Comparison of ENCODE assay signal across 18 cellular contexts in genomic region chr12:62808166-62808879, GRCh38.
DNase-seq lines count a peak whose midpoint lies in the region; ATAC-seq, FAIRE-seq and TF ChIP-seq lines count a peak whose summit lies in the region.
"Had no signal": no experiment of that assay in that cellular context is flagged by ENCODE, and none has a peak within 500 bp of the region (broad histone marks: within the 10 kb centered on the region; RNA-seq: fewer than 3 reads in every experiment).

No MANE protein-coding gene starts in this region.

- TF ChIP-seq EP300 in A549 (IDR thresholded peaks at IDR 0.05), result no peak

- H3K27ac Mint-ChIP-seq in WTC11, result no peak overlapping the region

- peaks cover 4% of the 10 kb centered on the region for H3K36me3 Mint-ChIP-seq in WTC11

- peak; percentile 30 to 44; a peak in 4 of 6 replicates for ATAC-seq in A549
- ATAC-seq in GM18858 (IDR thresholded peaks at IDR 0.05; ENCODE audit: unreplicated experiment), result peak; percentile 81
- peak; percentile 86 for ATAC-seq in HG02571 (IDR thresholded peaks at IDR 0.05; ENCODE audit: unreplicated experiment)
- peak; percentile 74 for ATAC-seq in HG03469 (IDR thresholded peaks at IDR 0.05; ENCODE audit: unreplicated experiment)
- no peak for ATAC-seq in WTC11

- no peak for TF ChIP-seq POLR2A in A549 (IDR thresholded peaks at IDR 0.05; ENCODE audit: low read length)

- POLR2A ChIA-PET in A549 (lab: Yijun Ruan, JAX), result no interaction called here
- POLR2A ChIA-PET in WTC11 (lab: Charles Lee), result no interaction called here

- no peak overlapping the region for H3K4me3 ChIP-seq in A549
- H3K4me3 ChIP-seq: dorsolateral prefrontal cortex, stomach had no signal

- H3K4me1 Mint-ChIP-seq in WTC11, result peaks cover 6% of the 10 kb centered on the region
- H3K4me1 Mint-ChIP-seq: neural crest cell had no signal

- DNase-seq in A549 (ENCODE audit: low read depth in 1 of 2, low spot score in 1 of 2), result no peak
- DNase-seq in NCI-H1694 (lab: John Stamatoyannopoulos, UW), result no peak
- no peak for DNase-seq in WTC11 (ENCODE audit: low spot score)
- no peak for DNase-seq in cerebellar nuclear complex (lab: John Stamatoyannopoulos, UW)
- DNase-seq in cortex of kidney (lab: John Stamatoyannopoulos, UW), result no peak
- DNase-seq: activated CD4-positive, CD25-positive, alpha-beta regulatory T cell; dorsolateral prefrontal cortex; foreskin melanocyte; GDM1; GOT3; IMR-90; NCI-H2029 treated with DMSO at 0.1 percent for 48 hours; SHP77; stomach had no signal

- H3K4me3 Mint-ChIP-seq in WTC11, result no peak overlapping the region
- H3K4me3 Mint-ChIP-seq: neural crest cell had no signal

- CTCF ChIA-PET in A549 (lab: Yijun Ruan, JAX) (interaction anchor here (0.6 to 2.4 kb wide), 4 partner anchors 9 to 370 kb away, joined by 3 to 11 read pairs (median 6); no protein-coding TSS in a partner anchor), WTC11 (lab: Charles Lee) (interaction anchor here (2.3 kb wide), 1 partner anchor 260 kb away, joined by 12 read pairs; no protein-coding TSS in a partner anchor)

- H3K4me2 ChIP-seq in A549, result no peak overlapping the region

- no peak overlapping the region for H3K27ac ChIP-seq in A549
- H3K27ac ChIP-seq: stomach had no signal

- TF ChIP-seq RAD21 in A549 (conservative IDR thresholded peaks at IDR 0.05 in 1 of 2, IDR thresholded peaks at IDR 0.05 in 1 of 2), result no peak

- no peak for FAIRE-seq in A549 (lab: Jason Lieb, UNC)

- 83% methylated on average over 4 of the region's 4 CpGs for WGBS in A549 (ENCODE audit: missing lambda C conversion rate)

- no peaks in the 10 kb centered on the region for H3K9me3 ChIP-seq in A549
- H3K9me3 ChIP-seq: stomach had no signal

- TF ChIP-seq CTCF in A549 (IDR thresholded peaks at IDR 0.05) (no peak), WTC11 (IDR thresholded peaks at IDR 0.05) (no peak)

- H3K27me3 Mint-ChIP-seq in WTC11 (ENCODE audit: low read depth), result no peaks in the 10 kb centered on the region

- peaks cover 7% of the 10 kb centered on the region for H3K9me3 Mint-ChIP-seq in WTC11
- H3K9me3 Mint-ChIP-seq: neural crest cell had no signal

- H3K4me1 ChIP-seq in A549, result peaks cover 5% of the 10 kb centered on the region; the same call in 2 of the 3 replicates

TF ChIP-seq in A549, 52 proteins besides CTCF, POLR2A, EP300 and RAD21:
- TF ChIP-seq NFE2L2 (conservative IDR thresholded peaks at IDR 0.05; ENCODE audit: low read length) (no peak), ZSCAN20 (CRISPR knock-in tag; IDR thresholded peaks at IDR 0.05) (no peak), GATA3 (IDR thresholded peaks at IDR 0.05; ENCODE audit: borderline replicate concordance) (no peak), HDAC2 (IDR thresholded peaks at IDR 0.05) (no peak), RCOR1 (IDR thresholded peaks at IDR 0.05; ENCODE audit: low read depth, low read length) (no peak), CEBPB (IDR thresholded peaks at IDR 0.05) (no peak), ZFP36 (IDR thresholded peaks at IDR 0.05; ENCODE audit: borderline replicate concordance, partially characterized antibody) (no peak), SREBF2 (IDR thresholded peaks at IDR 0.05) (no peak), MAX (IDR thresholded peaks at IDR 0.05) (no peak), MYC (IDR thresholded peaks at IDR 0.05; ENCODE audit: borderline replicate concordance, low read length) (no peak)

TF ChIP-seq in WTC11, 78 proteins besides CTCF, POLR2A, EP300 and RAD21:
- TF ChIP-seq ZNF425 (CRISPR knock-in tag; conservative IDR thresholded peaks at IDR 0.05), result no peak
- TF ChIP-seq STAT6 (CRISPR knock-in tag; conservative IDR thresholded peaks at IDR 0.05; ENCODE audit: low read depth), result no peak
- no peak for TF ChIP-seq ZSCAN18 (CRISPR knock-in tag; IDR thresholded peaks at IDR 0.05)
- no peak for TF ChIP-seq ELF4 (CRISPR knock-in tag; IDR thresholded peaks at IDR 0.05; ENCODE audit: low read depth)
- TF ChIP-seq ERG (CRISPR knock-in tag; IDR thresholded peaks at IDR 0.05), result no peak
